10 cellular contexts compared by ENCODE assay signal in genomic region chr10:24462889-24463552, GRCh38.
DNase-seq lines count a peak whose midpoint lies in the region; ATAC-seq and TF ChIP-seq lines count a peak whose summit lies in the region.
"Had no signal": no experiment of that assay in that cellular context is flagged by ENCODE, and none has a peak within 500 bp of the region (broad histone marks: within the 10 kb centered on the region; RNA-seq: fewer than 3 reads in every experiment).

No MANE protein-coding gene starts in this region.

- ATAC-seq in GM18498 (IDR thresholded peaks at IDR 0.05; ENCODE audit: unreplicated experiment) = no peak
- ATAC-seq: CD8-positive, alpha-beta T cell had no signal

- H3K79me1 ChIP-seq in mesenchymal stem cell (replicated peaks; ENCODE audit: low read length, poor library complexity, severe bottlenecking) = no peaks in the 10 kb centered on the region

- 96% methylated on average over 4 of the region's 6 CpGs for WGBS in mesenchymal stem cell

- peak overlapping the region; percentile 77 for H3K27ac Mint-ChIP-seq in chondrocyte (ENCODE audit: unreplicated experiment)
- H3K27ac Mint-ChIP-seq: CD8-positive, alpha-beta T cell had no signal

- H2BK12ac ChIP-seq in mesenchymal stem cell (ENCODE audit: low read length in 2 of 2) = no peak overlapping the region

- no peak overlapping the region for H3K18ac ChIP-seq in mesenchymal stem cell (ENCODE audit: low read depth in 1 of 2, low read length in 2 of 2)

- no peak overlapping the region for H3K23ac ChIP-seq in mesenchymal stem cell (ENCODE audit: low read length in 2 of 2)

- H3K27me3 ChIP-seq in AG04450 (ENCODE audit: control insufficient read depth, insufficient read depth, low read length) (no peaks in the 10 kb centered on the region), mesenchymal stem cell (ENCODE audit: control insufficient read depth in 1 of 2, insufficient read depth in 1 of 2, low read length in 2 of 2) (no peaks in the 10 kb centered on the region)

- H3K36me3 Mint-ChIP-seq in chondrocyte (ENCODE audit: low read depth) = no peaks in the 10 kb centered on the region
- H3K36me3 Mint-ChIP-seq: CD8-positive, alpha-beta T cell had no signal

- H3K36me3 ChIP-seq in mesenchymal stem cell (ENCODE audit: control insufficient read depth in 1 of 2, insufficient read depth in 2 of 2, low read depth in 1 of 2, low read length in 2 of 2) = peaks cover 0 to 15% of the 10 kb centered on the region in 2 experiments

- H3K27ac ChIP-seq in AG04450 (ENCODE audit: low read depth, low read length) (peak overlapping the region; percentile 32), mesenchymal stem cell (ENCODE audit: low read length, poor library complexity, severe bottlenecking) (peak overlapping the region; percentile 51)

- H2BK5ac ChIP-seq in mesenchymal stem cell (ENCODE audit: low read depth, low read length, poor library complexity, severe bottlenecking) = peak overlapping the region; percentile 37

- H3K14ac ChIP-seq in mesenchymal stem cell (ENCODE audit: low read length in 2 of 2) = no peak overlapping the region

- peak; percentile 37; the same call in 1 of the 2 replicates for TF ChIP-seq CTCF in AG04450 (IDR thresholded peaks at IDR 0.05; ENCODE audit: low read depth, low read length)
- peak; percentile 7 for TF ChIP-seq CTCF in NB4 (IDR thresholded peaks at IDR 0.05; ENCODE audit: low read depth, low read length)
- peak; percentile 50 for TF ChIP-seq CTCF in chondrocyte (IDR thresholded peaks at IDR 0.05)

- no peak overlapping the region for H4K91ac ChIP-seq in mesenchymal stem cell (ENCODE audit: low read length)

- H3K9me3 ChIP-seq in AG04450 (ENCODE audit: control insufficient read depth, insufficient read depth, low read length) = no peaks in the 10 kb centered on the region
- H3K9me3 ChIP-seq in mesenchymal stem cell (ENCODE audit: control insufficient read depth, low read length) = no peaks in the 10 kb centered on the region

- H2AK5ac ChIP-seq in mesenchymal stem cell (ENCODE audit: low read length, severe bottlenecking) = no peak overlapping the region

- H4K8ac ChIP-seq in mesenchymal stem cell (ENCODE audit: low read length) = no peak overlapping the region

- no peak for DNase-seq in AG04450 (ENCODE audit: low read depth, low spot score)
- peak; percentile 6 for DNase-seq in NB4 (ENCODE audit: low read depth)
- no peak for DNase-seq in chondrocyte (ENCODE audit: low spot score)
- DNase-seq in mesenchymal stem cell = no peak
- DNase-seq in NCI-H1092 (lab: John Stamatoyannopoulos, UW) = no peak
- no peak for DNase-seq in SKM-1 (lab: John Stamatoyannopoulos, UW; ENCODE audit: unreplicated experiment)
- no peak for DNase-seq in NCI-H226
- DNase-seq: CD8-positive, alpha-beta T cell; NCI-H1694 treated with DMSO at 0.1 percent for 48 hours had no signal

- peak overlapping the region; percentile 87 for H3K9ac ChIP-seq in mesenchymal stem cell (ENCODE audit: low read length)

- no peak overlapping the region for H3K4me2 ChIP-seq in mesenchymal stem cell (ENCODE audit: low read length, poor library complexity, severe bottlenecking)

- H3K4ac ChIP-seq in mesenchymal stem cell (ENCODE audit: low read depth in 1 of 2, low read length in 2 of 2) = no peak overlapping the region

- H3K4me1 ChIP-seq in mesenchymal stem cell (ENCODE audit: control insufficient read depth, insufficient read depth, low read depth, low read length) = peaks cover 12% of the 10 kb centered on the region

- no peaks in the 10 kb centered on the region for H3K27me3 Mint-ChIP-seq in chondrocyte (ENCODE audit: low read depth)

- H3K4me3 ChIP-seq in AG04450 (ENCODE audit: low read depth, low read length) = no peak overlapping the region
- no peak overlapping the region for H3K4me3 ChIP-seq in NB4 (ENCODE audit: low read depth, low read length)
- H3K4me3 ChIP-seq in mesenchymal stem cell (ENCODE audit: insufficient read depth in 1 of 2, low read depth in 1 of 2, low read length in 2 of 2) = peak overlapping the region in 1 of 2 experiments; percentile 46

- CTCF ChIA-PET in AG04450 (lab: Charles Lee) = interaction anchor here (1.4 kb wide), 1 partner anchor 10 kb away, joined by 3 read pairs; no protein-coding TSS in a partner anchor

- H3K9me3 Mint-ChIP-seq in chondrocyte (ENCODE audit: low read depth) = no peaks in the 10 kb centered on the region
- H3K9me3 Mint-ChIP-seq: CD8-positive, alpha-beta T cell had no signal

- H2AFZ ChIP-seq in mesenchymal stem cell (ENCODE audit: low read depth, low read length) = no peak overlapping the region

- no peak overlapping the region for H2BK120ac ChIP-seq in mesenchymal stem cell (ENCODE audit: low read depth, low read length)

- no peak overlapping the region for H2BK15ac ChIP-seq in mesenchymal stem cell (ENCODE audit: low read depth, poor library complexity, severe bottlenecking)

- no peak for TF ChIP-seq POLR2A in NB4 (IDR thresholded peaks at IDR 0.05; ENCODE audit: extremely low read depth, insufficient read length)

- peaks cover 55% of the 10 kb centered on the region for H3K4me1 Mint-ChIP-seq in chondrocyte (ENCODE audit: low read depth)

- POLR2A ChIA-PET in AG04450 (lab: Yijun Ruan, JAX) = no interaction called here

- H3K4me3 Mint-ChIP-seq in chondrocyte (ENCODE audit: unreplicated experiment) = no peak overlapping the region
